11 cellular contexts compared by ENCODE assay signal in genomic region chr19:42793464-42794121, GRCh38. TPM values are rescaled to one million over a fixed set of nuclear protein-coding genes. Genes with fewer than 3 reads are reported as not detected.
DNase-seq lines count a peak whose midpoint lies in the region; FAIRE-seq and TF ChIP-seq lines count a peak whose summit lies in the region.
"Not testable (repeated sequence)": the region's sequence is repeated elsewhere in the genome, so short reads cannot be mapped to it uniquely, and the experiment has no call there.
"Had no signal": no experiment of that assay in that cellular context is flagged by ENCODE, and none has a peak within 500 bp of the region (broad histone marks: within the 10 kb centered on the region; RNA-seq: fewer than 3 reads in every experiment).

No MANE protein-coding gene starts in this region.

- peak; percentile 66 for FAIRE-seq in astrocyte (lab: Jason Lieb, UNC)

- peaks cover 13% of the 10 kb centered on the region for H3K9me3 Mint-ChIP-seq in astrocyte (ENCODE audit: unreplicated experiment)

- H3K9me2 ChIP-seq in Loucy (replicated peaks; ENCODE audit: low read depth, low read length), result not testable (repeated sequence)

- not testable (repeated sequence) for H3K79me2 ChIP-seq in Loucy (ENCODE audit: insufficient read depth, low read length); OCI-LY3 (ENCODE audit: low read length); astrocyte (ENCODE audit: insufficient read depth, low read length)

- not testable (repeated sequence) for H3K27me3 ChIP-seq in Loucy (ENCODE audit: insufficient read depth, low read length, poor library complexity, severe bottlenecking); OCI-LY3 (ENCODE audit: low read depth, low read length); astrocyte (ENCODE audit: insufficient read depth, low read length)

- peak; percentile 72 for TF ChIP-seq CTCF in AG09309 (IDR thresholded peaks at IDR 0.05; ENCODE audit: control insufficient read depth, insufficient read depth, low read depth, low read length, missing control alignments)
- peak; percentile 52 for TF ChIP-seq CTCF in Loucy (conservative IDR thresholded peaks at IDR 0.05; ENCODE audit: low read length)
- TF ChIP-seq CTCF in OCI-LY3 (IDR thresholded peaks at IDR 0.05; ENCODE audit: low read depth, low read length), result peak; percentile 58
- TF ChIP-seq CTCF in astrocyte (IDR thresholded peaks at IDR 0.05; ENCODE audit: insufficient read depth, low read depth, low read length), result peak; percentile 61
- peak; percentile 65 for TF ChIP-seq CTCF in epithelial cell of proximal tubule (conservative IDR thresholded peaks at IDR 0.05; ENCODE audit: low read depth, low read length)

- H3K36me3 Mint-ChIP-seq in astrocyte (ENCODE audit: low read depth, unreplicated experiment), result not testable (repeated sequence)

- H2AFZ ChIP-seq in Loucy (ENCODE audit: low read length); OCI-LY3 (ENCODE audit: low read depth, low read length); astrocyte (ENCODE audit: low read depth, low read length): not testable (repeated sequence)

- H3K27ac ChIP-seq in OCI-LY3 (ENCODE audit: low read length); astrocyte (ENCODE audit: low read depth, low read length): not testable (repeated sequence)

- H3K4me3 ChIP-seq in AG09309 (ENCODE audit: control insufficient read depth, low read depth, low read length); Loucy (ENCODE audit: low read length, poor library complexity, severe bottlenecking); OCI-LY3 (ENCODE audit: low read length); astrocyte (ENCODE audit: insufficient read depth, low read depth, low read length); epithelial cell of proximal tubule (ENCODE audit: low read depth, low read length): not testable (repeated sequence)

- H3K4me3 Mint-ChIP-seq in astrocyte (ENCODE audit: unreplicated experiment), result not testable (repeated sequence)

- H3F3A ChIP-seq in Loucy (ENCODE audit: low read depth), result not testable (repeated sequence)

- not testable (repeated sequence) for H3K9ac ChIP-seq in Loucy (ENCODE audit: low read depth, low read length, poor library complexity, severe bottlenecking); OCI-LY3 (ENCODE audit: low read length); astrocyte (ENCODE audit: low read length)

- H3K4me1 ChIP-seq in Loucy (ENCODE audit: insufficient read depth, low read length, poor library complexity, severe bottlenecking); OCI-LY3 (ENCODE audit: low read length); astrocyte (ENCODE audit: insufficient read depth, low read length): not testable (repeated sequence)

- H3K4me1 Mint-ChIP-seq in astrocyte (ENCODE audit: low read depth, unreplicated experiment), result not testable (repeated sequence)

- H3K9me3 ChIP-seq in Loucy (ENCODE audit: insufficient read depth, low read depth, low read length); OCI-LY3 (ENCODE audit: insufficient read depth, low read length); astrocyte (ENCODE audit: insufficient read depth, low read depth, low read length): not testable (repeated sequence)

- not testable (repeated sequence) for H3K27me3 Mint-ChIP-seq in astrocyte (ENCODE audit: low read depth, unreplicated experiment)

- H3K36me3 ChIP-seq in Loucy (ENCODE audit: insufficient read depth, low read length); OCI-LY3 (replicated peaks; ENCODE audit: low read depth, low read length); astrocyte (ENCODE audit: insufficient read depth, low read length): not testable (repeated sequence)

- not testable (repeated sequence) for H3K4me2 ChIP-seq in Loucy (ENCODE audit: low read depth, low read length, poor library complexity, severe bottlenecking); OCI-LY3 (ENCODE audit: low read length); astrocyte (ENCODE audit: low read length)

- DNase-seq in AG09309 (ENCODE audit: low read depth) (peak; percentile 78), GM04504 (ENCODE audit: low read depth) (peak; percentile 90), astrocyte (ENCODE audit: low read depth) (peak; percentile 73), epithelial cell of proximal tubule (ENCODE audit: low read depth) (peak; percentile 61), hippocampal formation (lab: John Stamatoyannopoulos, UW) (peak; percentile 5 to 47), putamen (ENCODE audit: low spot score) (peak; percentile 79)

- not testable (repeated sequence) for H3K27ac Mint-ChIP-seq in astrocyte (ENCODE audit: unreplicated experiment)

- not testable (repeated sequence) for H4K20me1 ChIP-seq in Loucy (ENCODE audit: insufficient read depth, low read length, poor library complexity, severe bottlenecking); OCI-LY3 (ENCODE audit: insufficient read depth, low read length); astrocyte (ENCODE audit: insufficient read depth, low read length)

RNA-seq across cellular contexts. Expression of gene PSG8, which starts 28.1 kb away (rescaled TPM):
- not detected in 2 replicates for total RNA-seq in astrocyte
- total RNA-seq in epithelial cell of proximal tubule, result 0.07 and 1.2 TPM in 2 replicates
- total RNA-seq: activated naive CD8-positive, alpha-beta T cell treated with anti-CD3 and anti-CD28 coated beads, Interleukin-2, amount 10 ng/mL, durations not matched to agents 7 days and 5 days; left colon; urinary bladder had no signal

RNA-seq across cellular contexts. Expression of gene PSG3, which starts 53.3 kb away (rescaled TPM):
- total RNA-seq in astrocyte (0.34 and 0.48 TPM in 2 replicates), epithelial cell of proximal tubule (0.07 TPM in 1 of 2 replicates, not detected in the other)
- total RNA-seq: activated naive CD8-positive, alpha-beta T cell treated with anti-CD3 and anti-CD28 coated beads, Interleukin-2, amount 10 ng/mL, durations not matched to agents 7 days and 5 days; left colon; urinary bladder had no signal

Comparison
In these comparisons a context has a peak if more than half of its experiments do, and no peak if none do; other contexts are left out.
1. DNase-seq: peak in every context shown above with its lines; median percentile 90 in GM04504; 79 in putamen; 78 in AG09309; 73 in astrocyte; 61 in epithelial cell of proximal tubule; 26 in hippocampal formation.